In genomic region chr1:79945391-79945790, GRCh38 we compare ENCODE assay signal across 23 cellular contexts.
"Had no signal": no experiment of that assay in that cellular context is flagged by ENCODE, and none has a peak within 500 bp of the region (broad histone marks: within the 10 kb centered on the region; RNA-seq: fewer than 3 reads in every experiment).

No MANE protein-coding gene starts in this region.

- H3K9me2 ChIP-seq: SK-N-SH had no signal

- H3K27me3 ChIP-seq: ascending aorta, body of pancreas, SJCRH30 had no signal

- H3K4me1 ChIP-seq: ascending aorta, body of pancreas, SJCRH30 had no signal

- H3K36me3 Mint-ChIP-seq: activated naive CD4-positive, alpha-beta T cell treated with anti-CD3 and anti-CD28 coated beads, Interleukin-2, amount 50 U/mL, for 24 hours had no signal

- H3K36me3 ChIP-seq: ascending aorta, SJCRH30, WERI-Rb-1 had no signal

- H3K9me3 ChIP-seq: ascending aorta, body of pancreas, SJCRH30, SK-N-SH had no signal

- DNase-seq: activated CD4-positive, alpha-beta T cell treated with anti-CD3 and anti-CD28 coated beads for 4 hours; activated CD8-positive, alpha-beta memory T cell treated with anti-CD3 and anti-CD28 coated beads, Interleukin-2, amount 50 U/mL, for 4 hours; activated CD8-positive, alpha-beta T cell treated with anti-CD3 and anti-CD28 coated beads for 36 hours; activated naive CD4-positive, alpha-beta T cell; activated T-cell treated with anti-CD3 and anti-CD28 coated beads, Interleukin-2, amount 50 U/mL, for 72 hours; amniotic stem cell; body of pancreas; central memory CD4-positive, alpha-beta T cell; KG1; MM.1S; NCI-H1105; NCI-H1436; NCI-H187; NCI-H2081; NCI-H510A treated with DMSO at 0.1 percent for 48 hours; NCI-H69; PC-9; SJCRH30; SK-N-SH; T-helper 1 cell; WERI-Rb-1 had no signal

- H3K4me3 ChIP-seq: ascending aorta, body of pancreas, PC-9, SJCRH30 had no signal

- ATAC-seq: activated CD8-positive, alpha-beta T cell treated with anti-CD3 and anti-CD28 coated beads for 36 hours; activated T-cell treated with anti-CD3 and anti-CD28 coated beads, Interleukin-2, amount 50 U/mL, for 72 hours; body of pancreas had no signal

- H3K4me3 Mint-ChIP-seq: activated CD8-positive, alpha-beta T cell treated with anti-CD3 and anti-CD28 coated beads for 36 hours; activated naive CD4-positive, alpha-beta T cell treated with anti-CD3 and anti-CD28 coated beads, Interleukin-2, amount 50 U/mL, for 24 hours; activated T-cell treated with anti-CD3 and anti-CD28 coated beads, Interleukin-2, amount 50 U/mL, for 72 hours had no signal

- H3K4me1 Mint-ChIP-seq: activated naive CD4-positive, alpha-beta T cell treated with anti-CD3 and anti-CD28 coated beads, Interleukin-2, amount 50 U/mL, for 24 hours had no signal

- H3K27ac ChIP-seq: ascending aorta, body of pancreas, PC-9, SJCRH30, WERI-Rb-1 had no signal

- H3K4me2 ChIP-seq: PC-9, SK-N-SH had no signal

- H3K27ac Mint-ChIP-seq: activated CD8-positive, alpha-beta T cell treated with anti-CD3 and anti-CD28 coated beads for 36 hours; activated naive CD4-positive, alpha-beta T cell treated with anti-CD3 and anti-CD28 coated beads, Interleukin-2, amount 50 U/mL, for 24 hours; activated T-cell treated with anti-CD3 and anti-CD28 coated beads, Interleukin-2, amount 50 U/mL, for 72 hours had no signal

- H3K27me3 Mint-ChIP-seq: activated CD8-positive, alpha-beta T cell treated with anti-CD3 and anti-CD28 coated beads for 36 hours; activated naive CD4-positive, alpha-beta T cell treated with anti-CD3 and anti-CD28 coated beads, Interleukin-2, amount 50 U/mL, for 24 hours had no signal

- H3K9ac ChIP-seq: SK-N-SH had no signal

- H2AFZ ChIP-seq: PC-9 had no signal
